8 cellular contexts compared by ENCODE assay signal in the genomic region with DNA sequence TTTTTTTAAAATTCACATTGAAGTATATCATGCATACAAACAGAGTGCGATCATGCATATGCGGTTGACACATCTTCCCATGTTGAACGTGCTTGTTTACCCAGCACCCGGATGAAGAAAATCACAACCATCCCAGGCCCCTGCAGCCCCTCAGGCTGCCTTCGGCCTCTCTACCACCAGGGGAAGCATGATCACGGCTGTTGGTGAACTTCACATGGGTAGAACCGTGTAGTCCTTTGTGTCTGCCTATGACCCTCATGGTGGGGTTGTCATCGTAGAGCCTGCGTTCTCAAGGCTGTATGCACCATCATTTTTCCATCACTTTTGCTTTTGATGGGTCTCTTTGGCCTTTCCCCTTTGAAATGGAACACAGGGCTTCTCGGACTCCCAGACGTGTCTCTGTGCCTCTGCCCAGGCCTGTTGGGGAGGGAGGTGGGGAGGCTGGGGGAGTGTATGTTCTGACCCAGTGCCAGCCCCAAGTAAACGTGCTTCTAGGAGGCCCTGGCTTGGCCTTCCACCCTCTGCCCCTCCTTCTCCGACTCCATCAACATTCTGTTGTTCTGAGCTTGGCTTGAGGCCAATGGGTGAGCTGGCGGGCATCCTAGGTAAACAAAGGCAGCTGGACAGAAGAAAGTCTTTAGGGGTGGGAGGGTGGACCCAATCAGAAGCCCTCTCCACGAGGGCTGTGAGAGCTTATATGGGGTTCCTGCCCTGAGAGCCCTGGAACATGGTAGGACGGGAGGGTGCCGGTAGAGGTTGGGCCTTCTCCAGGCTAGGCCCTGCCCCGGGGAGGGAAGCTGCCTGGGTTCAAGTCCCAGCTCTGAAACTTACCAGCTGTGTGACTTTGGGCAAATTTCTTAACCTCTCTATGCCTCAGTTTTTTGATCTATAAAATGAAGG. TPM values are rescaled to one million over a fixed set of nuclear protein-coding genes. Genes with fewer than 3 reads are reported as not detected.
DNase-seq lines count a peak whose midpoint lies in the region; ATAC-seq and TF ChIP-seq lines count a peak whose summit lies in the region.
"Had no signal": no experiment of that assay in that cellular context is flagged by ENCODE, and none has a peak within 500 bp of the region (broad histone marks: within the 10 kb centered on the region; RNA-seq: fewer than 3 reads in every experiment).

No MANE protein-coding gene starts in this region.

- DNase-seq in NCI-H1417 treated with DMSO at 0.1 percent for 48 hours (lab: John Stamatoyannopoulos, UW) (peak; percentile 32), activated B cell treated with CpG ODN at 0.5 μM for 24 hours (peak; percentile 6), iris pigment epithelial cell (ENCODE audit: low read depth) (peak; percentile 76), tibial nerve (ENCODE audit: low spot score in 2 of 2) (peak; percentile 41 to 72)
- no peak for DNase-seq in activated CD4-positive, alpha-beta memory T cell treated with anti-CD3 and anti-CD28 coated beads for 36 hours

- H3K27ac Mint-ChIP-seq in activated B cell treated with CpG ODN at 0.5 μM for 24 hours, result no peak overlapping the region
- H3K27ac Mint-ChIP-seq in activated CD4-positive, alpha-beta memory T cell treated with anti-CD3 and anti-CD28 coated beads for 36 hours, result no peak overlapping the region

- no peak overlapping the region for H3K4me3 ChIP-seq in tibial nerve

- 24 to 29% methylated on average over 18 of the region's 18 CpGs for WGBS in tibial nerve, 2 donors

- ATAC-seq in activated B cell treated with CpG ODN at 0.5 μM for 24 hours (ENCODE audit: low read depth), result no peak
- ATAC-seq in HG03520 (IDR thresholded peaks at IDR 0.05; ENCODE audit: unreplicated experiment), result no peak
- no peak for ATAC-seq in GM19452 (IDR thresholded peaks at IDR 0.05; ENCODE audit: unreplicated experiment)

- H3K4me1 ChIP-seq in tibial nerve, result peaks cover 0 to 35% (median 8%) of the 10 kb centered on the region in 4 donors

- TF ChIP-seq EP300 in tibial nerve (IDR thresholded peaks at IDR 0.05), result peak in 1 of 2 donors; percentile 72

- H3K36me3 Mint-ChIP-seq in activated B cell treated with CpG ODN at 0.5 μM for 24 hours (ENCODE audit: low read depth), result no peaks in the 10 kb centered on the region
- H3K36me3 Mint-ChIP-seq in activated CD4-positive, alpha-beta memory T cell treated with anti-CD3 and anti-CD28 coated beads for 36 hours, result no peaks in the 10 kb centered on the region

- CTCF ChIA-PET in activated B cell treated with CpG ODN at 0.5 μM for 24 hours (lab: Charles Lee), result no interaction called here
- CTCF ChIA-PET in activated CD4-positive, alpha-beta memory T cell treated with anti-CD3 and anti-CD28 coated beads for 36 hours (lab: Charles Lee), result no interaction called here

- H3K27ac ChIP-seq in tibial nerve, result peak overlapping the region in 2 of 4 donors; percentile 3 to 25
- H3K27ac ChIP-seq: KMS-11 had no signal

- no peak for TF ChIP-seq POLR2A in tibial nerve (IDR thresholded peaks at IDR 0.05)

- H3K27me3 ChIP-seq in tibial nerve, result no peaks in the 10 kb centered on the region

- no peak for TF ChIP-seq CTCF in activated B cell treated with CpG ODN at 0.5 μM for 24 hours (IDR thresholded peaks at IDR 0.05)
- TF ChIP-seq CTCF in tibial nerve (IDR thresholded peaks at IDR 0.05), result no peak

- POLR2A ChIA-PET in activated B cell treated with CpG ODN at 0.5 μM for 24 hours (lab: Charles Lee), result interaction anchor here (0.6 kb wide), 1 partner anchor 574 kb away, joined by 3 read pairs; no protein-coding TSS in a partner anchor
- POLR2A ChIA-PET in activated CD4-positive, alpha-beta memory T cell treated with anti-CD3 and anti-CD28 coated beads for 36 hours (lab: Charles Lee), result no interaction called here

- H3K27me3 Mint-ChIP-seq in activated B cell treated with CpG ODN at 0.5 μM for 24 hours, result no peaks in the 10 kb centered on the region
- no peaks in the 10 kb centered on the region for H3K27me3 Mint-ChIP-seq in activated CD4-positive, alpha-beta memory T cell treated with anti-CD3 and anti-CD28 coated beads for 36 hours

- no peaks in the 10 kb centered on the region for H3K36me3 ChIP-seq in tibial nerve

- H3K4me3 Mint-ChIP-seq in activated B cell treated with CpG ODN at 0.5 μM for 24 hours, result no peak overlapping the region
- H3K4me3 Mint-ChIP-seq in activated CD4-positive, alpha-beta memory T cell treated with anti-CD3 and anti-CD28 coated beads for 36 hours, result no peak overlapping the region

- H3K9me3 ChIP-seq in tibial nerve, result no peaks in the 10 kb centered on the region

- intact Hi-C loops in activated B cell treated with CpG ODN at 0.5 μM for 24 hours (cut with micrococcal nuclease), result no loop called here
- intact Hi-C loops in activated CD4-positive, alpha-beta memory T cell treated with anti-CD3 and anti-CD28 coated beads for 36 hours (cut with micrococcal nuclease), result no loop called here

- H3K9me3 Mint-ChIP-seq in activated B cell treated with CpG ODN at 0.5 μM for 24 hours, result no peaks in the 10 kb centered on the region
- H3K9me3 Mint-ChIP-seq in activated CD4-positive, alpha-beta memory T cell treated with anti-CD3 and anti-CD28 coated beads for 36 hours, result no peaks in the 10 kb centered on the region

- no peaks in the 10 kb centered on the region for H3K4me1 Mint-ChIP-seq in activated B cell treated with CpG ODN at 0.5 μM for 24 hours
- H3K4me1 Mint-ChIP-seq in activated CD4-positive, alpha-beta memory T cell treated with anti-CD3 and anti-CD28 coated beads for 36 hours (ENCODE audit: low read depth), result peaks cover 5% of the 10 kb centered on the region

RNA-seq across cellular contexts. Expression of a gene that starts 39.7 kb away (rescaled TPM):
- total RNA-seq in activated B cell treated with CpG ODN at 0.5 μM for 24 hours, result 20.8 and 22.9 TPM in 2 replicates
- total RNA-seq in tibial nerve, result 10 to 100 TPM; 17.0 to 87.6 (median 55.8) TPM
- total RNA-seq in activated CD4-positive, alpha-beta memory T cell treated with anti-CD3 and anti-CD28 coated beads for 36 hours, result not detected

Comparison
In these comparisons a context has a peak if more than half of its experiments do, and no peak if none do; other contexts are left out.
1. RNA of a gene that starts 39.7 kb away (total RNA-seq): 17.0 to 87.6 TPM in tibial nerve and 20.8 to 22.9 TPM in activated B cell treated with CpG ODN at 0.5 μM for 24 hours; not detected in activated CD4-positive, alpha-beta memory T cell treated with anti-CD3 and anti-CD28 coated beads for 36 hours; every median in the first group is over 10 times any median in the second.